Comparison of ENCODE assay signal across 1 cellular context in genomic region chr1:17248781-17249180, GRCh38.
TF ChIP-seq lines count a peak whose summit lies in the region.

TSS of gene PADI3 (plus strand) at chr1:17249098. CDS start at chr1:17249138, 40 bp downstream.

TF ChIP-seq in WTC11, 78 proteins besides CTCF, POLR2A, EP300 and RAD21 (continued from another document):
- TF ChIP-seq ZNF425 (CRISPR knock-in tag; conservative IDR thresholded peaks at IDR 0.05) (no peak), PRRX2 (CRISPR knock-in tag; IDR thresholded peaks at IDR 0.05) (no peak), RORB (CRISPR knock-in tag; IDR thresholded peaks at IDR 0.05) (no peak), E2F1 (CRISPR knock-in tag; IDR thresholded peaks at IDR 0.05) (no peak), STAT6 (CRISPR knock-in tag; conservative IDR thresholded peaks at IDR 0.05; ENCODE audit: low read depth) (no peak)
